8 cellular contexts compared by ENCODE assay signal in the genomic region with DNA sequence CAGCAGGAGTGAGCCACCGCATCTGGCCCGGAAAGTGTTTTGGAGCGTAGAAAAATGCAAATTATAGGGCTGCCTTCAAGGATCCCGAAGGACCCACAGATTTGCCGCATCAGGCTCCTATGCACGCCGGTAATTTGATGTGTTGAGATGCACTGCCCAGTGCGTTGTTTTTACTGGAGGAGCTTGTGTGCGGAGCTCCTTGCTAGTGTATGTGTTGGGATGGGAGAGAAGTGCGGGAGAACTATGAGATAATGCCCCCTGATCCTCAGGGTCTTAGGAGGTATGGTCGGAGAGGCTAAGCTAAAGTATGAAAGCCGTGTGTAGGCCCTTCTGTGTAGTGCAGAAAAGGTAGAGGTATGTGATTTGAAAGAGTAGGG. TPM values are rescaled to one million over a fixed set of nuclear protein-coding genes. Genes with fewer than 3 reads are reported as not detected.
A peak's percentile ranks its signal among the peaks of the same experiment; 100 is the strongest.
DNase-seq lines count a peak whose midpoint lies in the region; ATAC-seq and TF ChIP-seq lines count a peak whose summit lies in the region.

No MANE protein-coding gene starts in this region.

- intact Hi-C loops in IMR-90 (cut with micrococcal nuclease): loop anchor here (5.0 kb wide), 1 partner anchor 47 kb away; no protein-coding TSS in a partner anchor

- in situ Hi-C loops in IMR-90 (cut with MboI; ENCODE audit: low sequenced_read_pairs): no loop called here

- TF ChIP-seq POLR2A in IMR-90 (IDR thresholded peaks at IDR 0.05; ENCODE audit: low read depth, low read length): no peak

- peak overlapping the region; percentile 72 for H4K5ac ChIP-seq in IMR-90 (ENCODE audit: low read depth, low read length)

- no peak for ATAC-seq in IMR-90 (ENCODE audit: low read depth)
- ATAC-seq in HG02763 (IDR thresholded peaks at IDR 0.05; ENCODE audit: unreplicated experiment): no peak

- CTCF ChIA-PET in IMR-90 (lab: Yijun Ruan, JAX): interaction anchor here (0.7 to 1.1 kb wide), 2 partner anchors 12 to 120 kb away, joined by 3 to 4 read pairs; a partner anchor contains a TSS
- CTCF ChIA-PET in activated naive CD4-positive, alpha-beta T cell treated with anti-CD3 and anti-CD28 coated beads, Interleukin-2, amount 10 ng/mL, durations not matched to agents 7 days and 5 days (lab: Charles Lee): interaction anchor here (0.9 to 1.5 kb wide), 2 partner anchors 49 to 120 kb away, joined by 3 to 5 read pairs; a partner anchor contains a TSS

- TF ChIP-seq CTCF in IMR-90 (conservative IDR thresholded peaks at IDR 0.05; ENCODE audit: low read depth, low read length): no peak

- peaks cover 2% of the 10 kb centered on the region; the same call in 1 of the 2 replicates for H3K4me1 ChIP-seq in IMR-90 (ENCODE audit: control insufficient read depth, insufficient read depth, low read length)
- H3K4me1 ChIP-seq in iPS-15b (ENCODE audit: control insufficient read depth, insufficient read depth, low read length): peaks cover 6% of the 10 kb centered on the region

- H3K36me3 Mint-ChIP-seq in activated naive CD4-positive, alpha-beta T cell treated with anti-CD3 and anti-CD28 coated beads, Interleukin-2, amount 10 ng/mL, durations not matched to agents 7 days and 5 days: peaks cover 21% of the 10 kb centered on the region

- peak overlapping the region; percentile 87 for H3K4me3 Mint-ChIP-seq in activated naive CD4-positive, alpha-beta T cell treated with anti-CD3 and anti-CD28 coated beads, Interleukin-2, amount 10 ng/mL, durations not matched to agents 7 days and 5 days

- peaks cover 2% of the 10 kb centered on the region; the same call in 1 of the 2 replicates for H4K20me1 ChIP-seq in IMR-90 (ENCODE audit: insufficient read depth, low read length)

- H3K27me3 Mint-ChIP-seq in activated naive CD4-positive, alpha-beta T cell treated with anti-CD3 and anti-CD28 coated beads, Interleukin-2, amount 10 ng/mL, durations not matched to agents 7 days and 5 days: peaks cover 5% of the 10 kb centered on the region

- H3K27me3 ChIP-seq in IMR-90 (ENCODE audit: control insufficient read depth, insufficient read depth, low read length): no peaks in the 10 kb centered on the region
- H3K27me3 ChIP-seq in iPS-15b (ENCODE audit: control insufficient read depth, insufficient read depth, low read length): no peaks in the 10 kb centered on the region

- peak overlapping the region; percentile 99 for H3K27ac Mint-ChIP-seq in activated naive CD4-positive, alpha-beta T cell treated with anti-CD3 and anti-CD28 coated beads, Interleukin-2, amount 10 ng/mL, durations not matched to agents 7 days and 5 days

- H3K4me3 ChIP-seq in IMR-90 (ENCODE audit: insufficient read depth, low read depth, low read length): peak overlapping the region; percentile 72
- peak overlapping the region; percentile 93 for H3K4me3 ChIP-seq in iPS-15b (ENCODE audit: low read depth, low read length)

- H3K36me3 ChIP-seq in IMR-90 (ENCODE audit: control insufficient read depth, insufficient read depth, low read length) (no peaks in the 10 kb centered on the region), iPS-15b (ENCODE audit: control insufficient read depth, insufficient read depth, low read length) (no peaks in the 10 kb centered on the region)

- H3K56ac ChIP-seq in IMR-90 (ENCODE audit: extremely low read depth, insufficient read depth, low read length): peak overlapping the region; percentile 100

- peak overlapping the region; percentile 84 for H3K4me2 ChIP-seq in IMR-90 (ENCODE audit: low read depth, low read length)

- no peaks in the 10 kb centered on the region for H3K9me3 ChIP-seq in IMR-90 (ENCODE audit: control insufficient read depth, insufficient read depth, low read length)
- no peaks in the 10 kb centered on the region for H3K9me3 ChIP-seq in iPS-15b (ENCODE audit: control insufficient read depth, insufficient read depth, low read length)

- H3K18ac ChIP-seq in IMR-90 (ENCODE audit: low read depth, low read length): no peak overlapping the region

- peak overlapping the region; percentile 98 for H2BK5ac ChIP-seq in IMR-90 (ENCODE audit: low read depth, low read length, poor library complexity, severe bottlenecking)

- no TSS peak for BruUV-seq in IMR-90 (replicated peaks; lab: Mats Ljungman, UMichigan)

- H2BK120ac ChIP-seq in IMR-90 (ENCODE audit: low read depth, low read length): 0 out of 2 replicates have a peak overlapping the region, but pooled peaks have one; percentile 25

- POLR2A ChIA-PET in IMR-90 (lab: Charles Lee; ENCODE audit: unreplicated experiment): no interaction called here

- H3K9ac ChIP-seq in IMR-90 (ENCODE audit: low read depth, low read length): peak overlapping the region; percentile 98
- peak overlapping the region; percentile 50 for H3K9ac ChIP-seq in iPS-15b (ENCODE audit: low read depth, low read length)

- dilution Hi-C loops in IMR-90 (cut with HindIII; ENCODE audit: low sequenced_read_pairs, unreplicated experiment): no loop called here

- H2BK15ac ChIP-seq in IMR-90 (ENCODE audit: low read depth, low read length): no peak overlapping the region

- peak overlapping the region; percentile 95 for H3K14ac ChIP-seq in IMR-90 (replicated peaks; ENCODE audit: low read depth, low read length)

- H2AK5ac ChIP-seq in IMR-90 (ENCODE audit: low read depth, low read length): peak overlapping the region; percentile 51

- H2AFZ ChIP-seq in IMR-90 (replicated peaks; ENCODE audit: low read length, poor library complexity): peak overlapping the region; percentile 98

- H4K91ac ChIP-seq in IMR-90 (ENCODE audit: insufficient read depth, low read depth, low read length): 0 out of 2 replicates have a peak overlapping the region, but pooled peaks have one; percentile 0

- H3K4me1 Mint-ChIP-seq in activated naive CD4-positive, alpha-beta T cell treated with anti-CD3 and anti-CD28 coated beads, Interleukin-2, amount 10 ng/mL, durations not matched to agents 7 days and 5 days: peaks cover 65% of the 10 kb centered on the region

- no peak overlapping the region for H2BK20ac ChIP-seq in IMR-90 (ENCODE audit: low read depth, low read length)

- TF ChIP-seq RAD21 in IMR-90 (IDR thresholded peaks at IDR 0.05; ENCODE audit: low read length): no peak

- peak overlapping the region; percentile 88 for H3K4ac ChIP-seq in IMR-90 (ENCODE audit: low read depth, low read length)

- DNase-seq in GM03348 (ENCODE audit: low spot score) (peak; percentile 20), IMR-90 (peak; percentile 18), NCI-H187 treated with DMSO at 0.1 percent for 48 hours (lab: John Stamatoyannopoulos, UW) (no peak), MV-4-11 (lab: John Stamatoyannopoulos, UW) (no peak)
- peak; percentile 41 for DNase-seq in activated naive CD4-positive, alpha-beta T cell treated with anti-CD3 and anti-CD28 coated beads, Interleukin-2, amount 10 ng/mL, durations not matched to agents 7 days and 5 days
- peak; percentile 13 to 16 for DNase-seq in stimulated activated CD4-positive, alpha-beta T cell treated with anti-CD3 and anti-CD28 coated beads, Interleukin-4, amount 100 ng/mL, for 48 hours (ENCODE audit: low read depth in 2 of 2)

- peak overlapping the region; percentile 97 to 98 for H4K8ac ChIP-seq in IMR-90 (ENCODE audit: low read depth in 2 of 2, low read length in 2 of 2)

- peak overlapping the region; percentile 1 for H2AK9ac ChIP-seq in IMR-90 (replicated peaks; ENCODE audit: low read depth, low read length, poor library complexity)

- peak overlapping the region; percentile 96 for H3K27ac ChIP-seq in IMR-90 (ENCODE audit: insufficient read depth, low read length)

- peaks cover 7 to 42% of the 10 kb centered on the region in 2 experiments for H3K79me1 ChIP-seq in IMR-90 (ENCODE audit: low read depth in 1 of 2, low read length in 2 of 2)

- H3K23ac ChIP-seq in IMR-90 (ENCODE audit: low read depth, low read length): peak overlapping the region; percentile 77

- H3K9me1 ChIP-seq in IMR-90 (ENCODE audit: insufficient read depth, low read length): peaks cover 4% of the 10 kb centered on the region

- H3K9me3 Mint-ChIP-seq in activated naive CD4-positive, alpha-beta T cell treated with anti-CD3 and anti-CD28 coated beads, Interleukin-2, amount 10 ng/mL, durations not matched to agents 7 days and 5 days: no peaks in the 10 kb centered on the region

- 5% methylated on average over 5 of the region's 12 CpGs; no CpG with 5 or more reads in 1 of the 2 experiments for WGBS in IMR-90 (ENCODE audit: extremely low coverage in 2 of 2, insufficient read length in 1 of 2), 2 experiments

TF ChIP-seq in IMR-90, 13 proteins besides CTCF, POLR2A, EP300 and RAD21:
- TF ChIP-seq MAZ (IDR thresholded peaks at IDR 0.05; ENCODE audit: borderline replicate concordance, low read depth, low read length): no peak
TF ChIP-seq in IMR-90: peak in this region for 0.

RNA-seq across cellular contexts. Expression of a gene that starts 1.3 kb away (rescaled TPM):
- total RNA-seq in IMR-90 (2012; rRNA removed): 33.7 and 45.8 TPM in 2 replicates
- 11.1 and 12.3 TPM in 2 replicates for polyA plus RNA-seq in IMR-90 (2012; rRNA removed)
- 4.1 and 4.6 TPM in 2 replicates for polyA plus RNA-seq in IMR-90 (2012; cell fraction: cytosol; rRNA removed)
- polyA plus RNA-seq in IMR-90 (2012; cell fraction: nucleus; rRNA removed; ENCODE audit: low replicate concordance): 12.1 and 20.8 TPM in 2 replicates

Comparison
In these comparisons a context has a peak if more than half of its experiments do, and no peak if none do; other contexts are left out.
1. DNase-seq: peak in GM03348 (single experiment), IMR-90 (single experiment), activated naive CD4-positive, alpha-beta T cell treated with anti-CD3 and anti-CD28 coated beads, Interleukin-2, amount 10 ng/mL, durations not matched to agents 7 days and 5 days (single experiment) and stimulated activated CD4-positive, alpha-beta T cell treated with anti-CD3 and anti-CD28 coated beads, Interleukin-4, amount 100 ng/mL, for 48 hours (2 of 2); none in NCI-H187 treated with DMSO at 0.1 percent for 48 hours (single experiment) and MV-4-11 (single experiment).